ENCODE assay signal across 8 cellular contexts in genomic region chr11:119721129-119722120, GRCh38. TPM values are rescaled to one million over a fixed set of nuclear protein-coding genes. Genes with fewer than 3 reads are reported as not detected.
DNase-seq lines count a peak whose midpoint lies in the region; ATAC-seq and TF ChIP-seq lines count a peak whose summit lies in the region.

No MANE protein-coding gene starts in this region.

- peaks cover 23% of the 10 kb centered on the region for H3K4me1 ChIP-seq in left ventricle myocardium inferior
- H3K4me1 ChIP-seq in upper lobe of right lung: peaks cover 2% of the 10 kb centered on the region

- no peaks in the 10 kb centered on the region for H3K9me3 ChIP-seq in left ventricle myocardium inferior (replicated peaks)
- no peaks in the 10 kb centered on the region for H3K9me3 ChIP-seq in upper lobe of right lung

- intact Hi-C loops in activated naive CD4-positive, alpha-beta T cell treated with anti-CD3 and anti-CD28 coated beads for 36 hours (cut with micrococcal nuclease): loop anchor here (10.0 kb wide), 1 partner anchor 367 kb away; no protein-coding TSS in a partner anchor
- intact Hi-C loops in left ventricle myocardium inferior (cut with micrococcal nuclease): no loop called here
- intact Hi-C loops in upper lobe of right lung (cut with DNase I): loop anchor here (10.0 kb wide), 1 partner anchor 47 kb away; no protein-coding TSS in a partner anchor

- no peak overlapping the region for H3K4me3 ChIP-seq in left ventricle myocardium inferior
- no peak overlapping the region for H3K4me3 ChIP-seq in upper lobe of right lung

- TF ChIP-seq CTCF in left ventricle myocardium inferior (IDR thresholded peaks at IDR 0.05; ENCODE audit: borderline replicate concordance) (peak; percentile 64), upper lobe of right lung (IDR thresholded peaks at IDR 0.05) (peak; percentile 41)

- ATAC-seq in upper lobe of right lung (peak; percentile 10), HG03280 (IDR thresholded peaks at IDR 0.05; ENCODE audit: unreplicated experiment) (no peak), HG02870 (IDR thresholded peaks at IDR 0.05; ENCODE audit: unreplicated experiment) (no peak)

- H3K27me3 ChIP-seq in left ventricle myocardium inferior (ENCODE audit: low read depth) (no peaks in the 10 kb centered on the region), upper lobe of right lung (no peaks in the 10 kb centered on the region)

- no peaks in the 10 kb centered on the region for H3K36me3 Mint-ChIP-seq in activated naive CD4-positive, alpha-beta T cell treated with anti-CD3 and anti-CD28 coated beads for 36 hours (ENCODE audit: low read depth)

- H3K27ac Mint-ChIP-seq in activated naive CD4-positive, alpha-beta T cell treated with anti-CD3 and anti-CD28 coated beads for 36 hours: no peak overlapping the region

- H3K9me3 Mint-ChIP-seq in activated naive CD4-positive, alpha-beta T cell treated with anti-CD3 and anti-CD28 coated beads for 36 hours: no peaks in the 10 kb centered on the region

- H3K36me3 ChIP-seq in left ventricle myocardium inferior (no peaks in the 10 kb centered on the region), upper lobe of right lung (no peaks in the 10 kb centered on the region)

- CTCF ChIA-PET in activated naive CD4-positive, alpha-beta T cell treated with anti-CD3 and anti-CD28 coated beads for 36 hours (lab: Charles Lee): interaction anchor here (0.6 to 1.2 kb wide), 2 partner anchors 8 to 652 kb away, joined by 3 to 4 read pairs; no protein-coding TSS in a partner anchor

- H3K4me3 Mint-ChIP-seq in activated naive CD4-positive, alpha-beta T cell treated with anti-CD3 and anti-CD28 coated beads for 36 hours: no peak overlapping the region

- DNase-seq in activated naive CD4-positive, alpha-beta T cell treated with anti-CD3 and anti-CD28 coated beads for 36 hours: peak; percentile 17
- no peak for DNase-seq in activated naive CD4-positive, alpha-beta T cell treated with Interleukin-2 at 50 U/mL for 16 hours
- peak; percentile 67 for DNase-seq in SW480 (ENCODE audit: low spot score)
- DNase-seq in left ventricle myocardium inferior: peak; percentile 42
- no peak for DNase-seq in upper lobe of right lung
- DNase-seq in inferior parietal cortex (ENCODE audit: extremely low spot score): no peak

- H3K27ac ChIP-seq in left ventricle myocardium inferior (replicated peaks) (peak overlapping the region; percentile 44), upper lobe of right lung (no peak overlapping the region)

- no peaks in the 10 kb centered on the region for H3K4me1 Mint-ChIP-seq in activated naive CD4-positive, alpha-beta T cell treated with anti-CD3 and anti-CD28 coated beads for 36 hours (ENCODE audit: low read depth)

- no peaks in the 10 kb centered on the region for H3K27me3 Mint-ChIP-seq in activated naive CD4-positive, alpha-beta T cell treated with anti-CD3 and anti-CD28 coated beads for 36 hours (ENCODE audit: low read depth)

RNA-seq across cellular contexts. Expression of gene NECTIN1, which starts 7.6 kb away (rescaled TPM):
- total RNA-seq in activated naive CD4-positive, alpha-beta T cell treated with anti-CD3 and anti-CD28 coated beads for 36 hours: 1 to 10 TPM; 2.0 to 2.5 TPM
- total RNA-seq in left ventricle myocardium inferior (22.9 TPM), upper lobe of right lung (10.4 TPM)

Comparison
In these comparisons a context has a peak if more than half of its experiments do, and no peak if none do; other contexts are left out.
1. DNase-seq: peak in activated naive CD4-positive, alpha-beta T cell treated with anti-CD3 and anti-CD28 coated beads for 36 hours (single experiment), SW480 (single experiment) and left ventricle myocardium inferior (single experiment); none in activated naive CD4-positive, alpha-beta T cell treated with Interleukin-2 at 50 U/mL for 16 hours (single experiment), upper lobe of right lung (single experiment) and inferior parietal cortex (single experiment).